In genomic region chr17:70916469-70916868, GRCh38 we compare ENCODE assay signal across 2 cellular contexts.
A peak's percentile ranks its signal among the peaks of the same experiment; 100 is the strongest.
TF ChIP-seq lines count a peak whose summit lies in the region.

No MANE protein-coding gene starts in this region.

TF ChIP-seq in liver, 16 proteins besides CTCF, POLR2A, EP300 and RAD21 (continued from another document):
- TF ChIP-seq ZBTB33 (IDR thresholded peaks at IDR 0.05) (no peak), HNF4A (conservative IDR thresholded peaks at IDR 0.05) (peak; percentile 40 to 45), SP1 (IDR thresholded peaks at IDR 0.05) (peak; percentile 72), EGR1 (IDR thresholded peaks at IDR 0.05; ENCODE audit: low read depth in 2 of 2) (no peak), FOXA2 (IDR thresholded peaks at IDR 0.05) (no peak)

TF ChIP-seq in HepG2, 621 proteins besides CTCF, POLR2A, EP300 and RAD21 (continued from another document):
- TF ChIP-seq IKZF5 (CRISPR knock-in tag; IDR thresholded peaks at IDR 0.05) = no peak
- no peak for TF ChIP-seq FOXP1 (IDR thresholded peaks at IDR 0.05)
- no peak for TF ChIP-seq FOXP1 (CRISPR knock-in tag; IDR thresholded peaks at IDR 0.05)
- TF ChIP-seq ZNF574 (CRISPR knock-in tag; IDR thresholded peaks at IDR 0.05) = no peak
- no peak for TF ChIP-seq ZNF282 (IDR thresholded peaks at IDR 0.05; ENCODE audit: partially characterized antibody)
- no peak for TF ChIP-seq ZSCAN22 (CRISPR knock-in tag; IDR thresholded peaks at IDR 0.05)
- no peak for TF ChIP-seq FOXO4 (CRISPR knock-in tag; conservative IDR thresholded peaks at IDR 0.05)
- TF ChIP-seq ZNF567 (CRISPR knock-in tag; IDR thresholded peaks at IDR 0.05; ENCODE audit: borderline replicate concordance) = no peak
- TF ChIP-seq ZNF333 (CRISPR knock-in tag; IDR thresholded peaks at IDR 0.05; ENCODE audit: borderline replicate concordance) = no peak
- no peak for TF ChIP-seq SUZ12 (IDR thresholded peaks at IDR 0.05; ENCODE audit: low read depth, low read length)
- TF ChIP-seq DBP (CRISPR knock-in tag; IDR thresholded peaks at IDR 0.05; ENCODE audit: not compliant biosample characterization) = no peak
- TF ChIP-seq HMGXB3 (CRISPR knock-in tag; IDR thresholded peaks at IDR 0.05; ENCODE audit: borderline replicate concordance) = no peak
